ENCODE assay signal across 8 cellular contexts in genomic region chr19:18281082-18282020, GRCh38. TPM values are rescaled to one million over a fixed set of nuclear protein-coding genes. Genes with fewer than 3 reads are reported as not detected.
A peak's percentile ranks its signal among the peaks of the same experiment; 100 is the strongest.
DNase-seq lines count a peak whose midpoint lies in the region; ATAC-seq and TF ChIP-seq lines count a peak whose summit lies in the region.

JUND (minus strand) TSS chr19:18281622; CDS start chr19:18281484, 138 bp downstream.

- H3K27ac ChIP-seq in temporal lobe (ENCODE audit: low read depth, low read length) = peak within 1 kb of the TSS; percentile 100

- TF ChIP-seq CTCF in GM12864 (IDR thresholded peaks at IDR 0.05; ENCODE audit: low read depth, low read length, missing control alignments) (peak; percentile 11), omental fat pad (IDR thresholded peaks at IDR 0.05) (no peak)

- peak within 1 kb of the TSS; percentile 95 for H3K4me3 ChIP-seq in GM12864 (ENCODE audit: low read depth, low read length)

- H3K36me3 Mint-ChIP-seq in activated naive CD4-positive, alpha-beta T cell treated with anti-CD3 and anti-CD28 coated beads, Interleukin-2, amount 50 U/mL, for 72 hours = peaks cover 22 to 24% of the 10 kb centered on the region in 2 donors

- ATAC-seq in HG02588 (IDR thresholded peaks at IDR 0.05; ENCODE audit: unreplicated experiment) = peak; percentile 55
- ATAC-seq in activated naive CD4-positive, alpha-beta T cell treated with anti-CD3 and anti-CD28 coated beads, Interleukin-2, amount 50 U/mL, for 72 hours = peak; percentile 73 to 77
- peak; percentile 86 for ATAC-seq in omental fat pad (ENCODE audit: low FRiP score)

- peak within 1 kb of the TSS; percentile 95 to 98 for H3K27ac Mint-ChIP-seq in activated naive CD4-positive, alpha-beta T cell treated with anti-CD3 and anti-CD28 coated beads, Interleukin-2, amount 50 U/mL, for 72 hours

- no peaks in the 10 kb centered on the region for H3K9me3 Mint-ChIP-seq in activated naive CD4-positive, alpha-beta T cell treated with anti-CD3 and anti-CD28 coated beads, Interleukin-2, amount 50 U/mL, for 72 hours

- DNase-seq in GM12864 (ENCODE audit: low read depth) = peak; percentile 88
- peak; percentile 93 for DNase-seq in NCI-H1092 (lab: John Stamatoyannopoulos, UW)
- peak; percentile 90 for DNase-seq in SKM-1 (lab: John Stamatoyannopoulos, UW; ENCODE audit: unreplicated experiment)
- peak; percentile 97 to 99 for DNase-seq in activated naive CD4-positive, alpha-beta T cell treated with anti-CD3 and anti-CD28 coated beads, Interleukin-2, amount 50 U/mL, for 72 hours (ENCODE audit: low spot score in 2 of 2)
- no peak for DNase-seq in glomerular endothelial cell (ENCODE audit: extremely low read depth, low read depth, low spot score)
- peak; percentile 73 for DNase-seq in omental fat pad (ENCODE audit: low spot score)

RNA-seq across cellular contexts. Expression of gene JUND, which starts in this region (rescaled TPM):
- total RNA-seq in activated naive CD4-positive, alpha-beta T cell treated with anti-CD3 and anti-CD28 coated beads, Interleukin-2, amount 50 U/mL, for 72 hours = 100 to 1,000 TPM; 213 to 255 TPM
- total RNA-seq in glomerular endothelial cell (212 and 428 TPM in 2 replicates), omental fat pad (100 to 1,000 TPM; 398 to 859 (median 623) TPM), temporal lobe (46.0 TPM)
